3 cellular contexts compared by ENCODE assay signal in the genomic region with DNA sequence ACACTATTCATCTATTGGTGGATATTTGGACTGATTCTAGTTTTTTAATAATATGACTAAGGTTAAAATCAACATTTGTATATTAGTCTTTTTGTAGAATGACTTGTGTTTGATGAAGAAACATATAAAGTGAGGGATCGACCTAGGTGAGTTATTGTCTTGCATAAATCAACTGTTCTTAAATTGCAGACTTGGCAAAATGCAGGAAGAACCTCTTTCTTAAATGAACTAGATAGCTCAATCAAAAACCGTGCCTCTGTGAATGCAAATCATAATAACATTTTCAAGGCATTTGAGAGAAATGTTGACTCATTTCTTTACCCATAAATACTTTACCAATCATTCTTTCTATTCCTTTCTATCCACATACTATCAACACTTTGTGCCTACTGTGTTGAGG.
TF ChIP-seq lines count a peak whose summit lies in the region.

No MANE protein-coding gene starts in this region.

TF ChIP-seq in HepG2, 621 proteins besides CTCF, POLR2A, EP300 and RAD21:
- TF ChIP-seq MAFK (conservative IDR thresholded peaks at IDR 0.05 in 1 of 2, IDR thresholded peaks at IDR 0.05 in 1 of 2; ENCODE audit: low read length in 2 of 2) (peak; percentile 52 to 55; a peak in 3 of 4 replicates), HDAC6 (IDR thresholded peaks at IDR 0.05; ENCODE audit: low read depth, low read length) (no peak), MAFF (IDR thresholded peaks at IDR 0.05; ENCODE audit: low read depth, low read length) (peak; percentile 47; the same call in 1 of the 2 replicates)
- TF ChIP-seq, protein P1, sequence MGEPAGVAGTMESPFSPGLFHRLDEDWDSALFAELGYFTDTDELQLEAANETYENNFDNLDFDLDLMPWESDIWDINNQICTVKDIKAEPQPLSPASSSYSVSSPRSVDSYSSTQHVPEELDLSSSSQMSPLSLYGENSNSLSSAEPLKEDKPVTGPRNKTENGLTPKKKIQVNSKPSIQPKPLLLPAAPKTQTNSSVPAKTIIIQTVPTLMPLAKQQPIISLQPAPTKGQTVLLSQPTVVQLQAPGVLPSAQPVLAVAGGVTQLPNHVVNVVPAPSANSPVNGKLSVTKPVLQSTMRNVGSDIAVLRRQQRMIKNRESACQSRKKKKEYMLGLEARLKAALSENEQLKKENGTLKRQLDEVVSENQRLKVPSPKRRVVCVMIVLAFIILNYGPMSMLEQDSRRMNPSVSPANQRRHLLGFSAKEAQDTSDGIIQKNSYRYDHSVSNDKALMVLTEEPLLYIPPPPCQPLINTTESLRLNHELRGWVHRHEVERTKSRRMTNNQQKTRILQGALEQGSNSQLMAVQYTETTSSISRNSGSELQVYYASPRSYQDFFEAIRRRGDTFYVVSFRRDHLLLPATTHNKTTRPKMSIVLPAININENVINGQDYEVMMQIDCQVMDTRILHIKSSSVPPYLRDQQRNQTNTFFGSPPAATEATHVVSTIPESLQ (CRISPR knock-in tag; conservative IDR thresholded peaks at IDR 0.05) = no peak
TF ChIP-seq in HepG2: peak in this region for 2.

TF ChIP-seq in IMR-90, 13 proteins besides CTCF, POLR2A, EP300 and RAD21:
- TF ChIP-seq CEBPB (IDR thresholded peaks at IDR 0.05; ENCODE audit: low read depth, low read length) = no peak
- TF ChIP-seq FOS (IDR thresholded peaks at IDR 0.05; ENCODE audit: low read depth, low read length) = no peak
- peak; percentile 57; the same call in 1 of the 2 replicates for TF ChIP-seq MAFK (IDR thresholded peaks at IDR 0.05; ENCODE audit: low read depth, low read length)
- TF ChIP-seq ELK1 (IDR thresholded peaks at IDR 0.05; ENCODE audit: borderline replicate concordance, low read depth, low read length) = no peak
- TF ChIP-seq SMC3 (IDR thresholded peaks at IDR 0.05; ENCODE audit: low read depth, low read length) = no peak
- TF ChIP-seq USF2 (IDR thresholded peaks at IDR 0.05; ENCODE audit: low read depth, low read length) = no peak

TF ChIP-seq in K562, 482 proteins besides CTCF, POLR2A, EP300 and RAD21:
- TF ChIP-seq, protein P2, sequence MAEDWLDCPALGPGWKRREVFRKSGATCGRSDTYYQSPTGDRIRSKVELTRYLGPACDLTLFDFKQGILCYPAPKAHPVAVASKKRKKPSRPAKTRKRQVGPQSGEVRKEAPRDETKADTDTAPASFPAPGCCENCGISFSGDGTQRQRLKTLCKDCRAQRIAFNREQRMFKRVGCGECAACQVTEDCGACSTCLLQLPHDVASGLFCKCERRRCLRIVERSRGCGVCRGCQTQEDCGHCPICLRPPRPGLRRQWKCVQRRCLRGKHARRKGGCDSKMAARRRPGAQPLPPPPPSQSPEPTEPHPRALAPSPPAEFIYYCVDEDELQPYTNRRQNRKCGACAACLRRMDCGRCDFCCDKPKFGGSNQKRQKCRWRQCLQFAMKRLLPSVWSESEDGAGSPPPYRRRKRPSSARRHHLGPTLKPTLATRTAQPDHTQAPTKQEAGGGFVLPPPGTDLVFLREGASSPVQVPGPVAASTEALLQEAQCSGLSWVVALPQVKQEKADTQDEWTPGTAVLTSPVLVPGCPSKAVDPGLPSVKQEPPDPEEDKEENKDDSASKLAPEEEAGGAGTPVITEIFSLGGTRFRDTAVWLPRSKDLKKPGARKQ (CRISPR knock-in tag; IDR thresholded peaks at IDR 0.05) = no peak
- TF ChIP-seq NFATC3 (IDR thresholded peaks at IDR 0.05) (no peak), ZNF316 (IDR thresholded peaks at IDR 0.05) (peak; percentile 25; the same call in 1 of the 2 replicates), STAT6 (CRISPR knock-in tag; IDR thresholded peaks at IDR 0.05) (no peak), MAFG (tag; conservative IDR thresholded peaks at IDR 0.05) (0 out of 2 replicates have a peak, but pooled peaks have one; percentile 10)
